In genomic region chr15:62881056-62881455, GRCh38 we compare ENCODE assay signal across 25 cellular contexts.
"Had no signal": no experiment of that assay in that cellular context is flagged by ENCODE, and none has a peak within 500 bp of the region (broad histone marks: within the 10 kb centered on the region; RNA-seq: fewer than 3 reads in every experiment).

No MANE protein-coding gene starts in this region.

- DNase-seq: activated CD4-positive, alpha-beta T cell treated with anti-CD3 and anti-CD28 coated beads for 36 hours; activated CD4-positive, alpha-beta T cell treated with anti-CD3 and anti-CD28 coated beads, Interleukin-2, amount 50 U/mL, for 4 hours; activated CD4-positive, CD25-positive, alpha-beta regulatory T cell; activated naive CD4-positive, alpha-beta T cell; activated T-cell treated with anti-CD3 and anti-CD28 coated beads for 4 hours; activated T-cell treated with anti-CD3 and anti-CD28 coated beads, Interleukin-2, amount 50 U/mL, for 72 hours; anterior cingulate cortex; hippocampal formation; immature natural killer cell; kidney; left colon; mammary epithelial cell; naive thymus-derived CD4-positive, alpha-beta T cell; occipital lobe; right lobe of liver; stimulated activated CD4-positive, alpha-beta T cell treated with anti-CD3 and anti-CD28 coated beads, Interleukin-12 subunit alpha, Interleukin-12 subunit beta, amount 100 ng/mL, for 4 hours; stimulated activated CD4-positive, alpha-beta T cell treated with anti-CD3 and anti-CD28 coated beads, Interleukin-4, amount 100 ng/mL, for 1 hour; stimulated activated naive CD8-positive, alpha-beta T cell treated with anti-CD3 and anti-CD28 coated beads, Interleukin-15, Interleukin-2, amounts not matched to agents 100 U/mL and 50 U/mL, for 24 hours; T-helper 1 cell; upper lobe of right lung had no signal

- H3K4me3 ChIP-seq: right lobe of liver, skin epidermis, thoracic aorta, upper lobe of right lung had no signal

- ATAC-seq: activated CD4-positive, alpha-beta T cell treated with anti-CD3 and anti-CD28 coated beads for 36 hours; activated naive CD4-positive, alpha-beta T cell treated with anti-CD3 and anti-CD28 coated beads, Interleukin-2, amount 50 U/mL, for 72 hours; activated T-cell treated with anti-CD3 and anti-CD28 coated beads, Interleukin-2, amount 50 U/mL, for 72 hours; left colon; naive thymus-derived CD4-positive, alpha-beta T cell; stimulated activated naive CD8-positive, alpha-beta T cell treated with anti-CD3 and anti-CD28 coated beads, Interleukin-15, Interleukin-2, amounts not matched to agents 100 U/mL and 50 U/mL, for 24 hours; upper lobe of right lung had no signal

- H3K27me3 ChIP-seq: right lobe of liver, upper lobe of right lung had no signal

- FAIRE-seq: bronchial epithelial cell, kidney had no signal

- H3K36me3 ChIP-seq: right lobe of liver, thoracic aorta, upper lobe of right lung had no signal

- H3K4me1 ChIP-seq: upper lobe of right lung had no signal

- H3K27ac ChIP-seq: epithelial cell of prostate, right lobe of liver, skin epidermis, thoracic aorta, upper lobe of right lung had no signal

- H3K9me3 ChIP-seq: right lobe of liver, thoracic aorta, upper lobe of right lung had no signal
